In genomic region chr10:6175329-6176055, GRCh38 we compare ENCODE assay signal across 14 cellular contexts. TPM values are rescaled to one million over a fixed set of nuclear protein-coding genes. Genes with fewer than 3 reads are reported as not detected.
DNase-seq lines count a peak whose midpoint lies in the region; ATAC-seq and TF ChIP-seq lines count a peak whose summit lies in the region.
"Had no signal": no experiment of that assay in that cellular context is flagged by ENCODE, and none has a peak within 500 bp of the region (broad histone marks: within the 10 kb centered on the region; RNA-seq: fewer than 3 reads in every experiment).

No MANE protein-coding gene starts in this region.

- TF ChIP-seq CTCF in CD4-positive, alpha-beta T cell (IDR thresholded peaks at IDR 0.05) = no peak
- TF ChIP-seq CTCF in chondrocyte (IDR thresholded peaks at IDR 0.05) = no peak

- H3K27ac ChIP-seq in CD4-positive, alpha-beta T cell (ENCODE audit: low read depth, low read length) = no peak overlapping the region
- H3K27ac ChIP-seq: SJCRH30 had no signal

- no peak for ATAC-seq in CD4-positive, alpha-beta T cell (ENCODE audit: poor library complexity)
- no peak for ATAC-seq in HG02973 (IDR thresholded peaks at IDR 0.05; ENCODE audit: unreplicated experiment)
- no peak for ATAC-seq in GM21360 (IDR thresholded peaks at IDR 0.05; ENCODE audit: unreplicated experiment)
- ATAC-seq in GM18520 (IDR thresholded peaks at IDR 0.05; ENCODE audit: unreplicated experiment) = no peak
- ATAC-seq: HepG2, right cardiac atrium had no signal

- H3K4me3 Mint-ChIP-seq in CD4-positive, alpha-beta T cell = no peak overlapping the region
- H3K4me3 Mint-ChIP-seq in chondrocyte (ENCODE audit: unreplicated experiment) = no peak overlapping the region

- no peaks in the 10 kb centered on the region for H3K27me3 Mint-ChIP-seq in CD4-positive, alpha-beta T cell
- no peaks in the 10 kb centered on the region for H3K27me3 Mint-ChIP-seq in chondrocyte (ENCODE audit: low read depth)

- no peak for DNase-seq in CD4-positive, alpha-beta T cell
- DNase-seq in NCI-H526 treated with DMSO at 0.1 percent for 48 hours (lab: John Stamatoyannopoulos, UW) = peak; percentile 55
- DNase-seq in chondrocyte (ENCODE audit: low spot score) = no peak
- peak in 7 of 10 donors; percentile 25 to 92 (median 53) for DNase-seq in posterior cingulate gyrus
- DNase-seq: central memory CD4-positive, alpha-beta T cell; glutamatergic neuron; MV-4-11; SJCRH30; stimulated activated CD4-positive, alpha-beta T cell treated with anti-CD3 and anti-CD28 coated beads, Interleukin-4, amount 100 ng/mL, for 24 hours had no signal

- peaks cover 69% of the 10 kb centered on the region for H3K4me1 Mint-ChIP-seq in CD4-positive, alpha-beta T cell (ENCODE audit: low read depth)
- peaks cover 28% of the 10 kb centered on the region for H3K4me1 Mint-ChIP-seq in chondrocyte (ENCODE audit: low read depth)

- H3K9me3 ChIP-seq in CD4-positive, alpha-beta T cell (ENCODE audit: control insufficient read depth, low read length) = no peaks in the 10 kb centered on the region
- H3K9me3 ChIP-seq: SJCRH30 had no signal

- no peaks in the 10 kb centered on the region for H3K9me3 Mint-ChIP-seq in CD4-positive, alpha-beta T cell
- no peaks in the 10 kb centered on the region for H3K9me3 Mint-ChIP-seq in chondrocyte (ENCODE audit: low read depth)

- peak overlapping the region; percentile 83 for H3K27ac Mint-ChIP-seq in CD4-positive, alpha-beta T cell
- H3K27ac Mint-ChIP-seq in chondrocyte (ENCODE audit: unreplicated experiment) = peak overlapping the region; percentile 1

- CTCF ChIA-PET in CD4-positive, alpha-beta T cell (lab: Charles Lee) = interaction anchor here (0.6 to 2.0 kb wide), 2 partner anchors 226 to 1889 kb away, joined by 3 to 5 read pairs; no protein-coding TSS in a partner anchor

- H3K36me3 Mint-ChIP-seq in CD4-positive, alpha-beta T cell (ENCODE audit: low read depth) = peaks cover 15% of the 10 kb centered on the region
- H3K36me3 Mint-ChIP-seq in chondrocyte (ENCODE audit: low read depth) = no peaks in the 10 kb centered on the region

- intact Hi-C loops in CD4-positive, alpha-beta T cell (cut with DNase I, micrococcal nuclease) = no loop called here
- intact Hi-C loops in posterior cingulate gyrus (cut with DNase I) = no loop called here

- H3K27me3 ChIP-seq in CD4-positive, alpha-beta T cell (ENCODE audit: control insufficient read depth, insufficient read depth, low read length) = no peaks in the 10 kb centered on the region
- H3K27me3 ChIP-seq: SJCRH30 had no signal

- POLR2A ChIA-PET in CD4-positive, alpha-beta T cell (lab: Charles Lee) = interaction anchor here (1.0 to 3.0 kb wide), 2 partner anchors 12 to 25 kb away, joined by 3 to 35 read pairs; no protein-coding TSS in a partner anchor

RNA-seq across cellular contexts. Expression of gene PFKFB3, which starts 27.2 kb away (rescaled TPM):
- 100 to 1,000 TPM; 142 to 145 TPM for total RNA-seq in CD4-positive, alpha-beta T cell
- total RNA-seq in chondrocyte = 40.3 to 46.5 TPM (median 41.6 TPM) in 3 replicates

Comparison
In these comparisons a context has a peak if more than half of its experiments do, and no peak if none do; other contexts are left out.
1. DNase-seq: peak in NCI-H526 treated with DMSO at 0.1 percent for 48 hours (single experiment) and posterior cingulate gyrus (7 of 10); none in CD4-positive, alpha-beta T cell (0 of 10) and chondrocyte (single experiment).